Comparison of ENCODE assay signal across 1 cellular context in genomic region chr12:52442600-52443061, GRCh38.
TF ChIP-seq lines count a peak whose summit lies in the region.

No MANE protein-coding gene starts in this region.

TF ChIP-seq in HCT116, 20 proteins besides CTCF, POLR2A, EP300 and RAD21 (continued from another document):
- TF ChIP-seq CBX3 (IDR thresholded peaks at IDR 0.05; ENCODE audit: low read depth) (peak; percentile 51; the same call in 1 of the 2 replicates), EGR1 (IDR thresholded peaks at IDR 0.05; ENCODE audit: low read depth) (peak; percentile 35; the same call in 1 of the 2 replicates), REST (IDR thresholded peaks at IDR 0.05; ENCODE audit: low read depth) (no peak), POLR2AphosphoS5 (IDR thresholded peaks at IDR 0.05; ENCODE audit: low read depth, low read length) (peak; percentile 50; the same call in 1 of the 2 replicates), FOSL1 (IDR thresholded peaks at IDR 0.05; ENCODE audit: low read depth) (peak; percentile 75), SP1 (IDR thresholded peaks at IDR 0.05; ENCODE audit: low read depth) (peak; percentile 53; the same call in 1 of the 2 replicates), JUND (IDR thresholded peaks at IDR 0.05) (no peak), EZH2phosphoT487 (IDR thresholded peaks at IDR 0.05; ENCODE audit: borderline replicate concordance) (no peak), YY1 (IDR thresholded peaks at IDR 0.05; ENCODE audit: extremely low read depth, insufficient replicate concordance, low read depth, low read length) (no peak), CEBPB (IDR thresholded peaks at IDR 0.05; ENCODE audit: low read depth) (peak; percentile 66), ATF3 (IDR thresholded peaks at IDR 0.05) (peak; percentile 69; the same call in 1 of the 2 replicates), SIN3A (IDR thresholded peaks at IDR 0.05; ENCODE audit: low read depth) (peak; percentile 53; the same call in 1 of the 2 replicates), MAX (IDR thresholded peaks at IDR 0.05) (no peak; the same call in 1 of the 2 replicates), ZFX (IDR thresholded peaks at IDR 0.05) (no peak), SRF (IDR thresholded peaks at IDR 0.05; ENCODE audit: low read depth) (0 out of 2 replicates have a peak, but pooled peaks have one; percentile 33)
TF ChIP-seq in HCT116: peak in this region for 9.
